Comparison of ENCODE assay signal across 8 cellular contexts in genomic region chr11:117232022-117232878, GRCh38. TPM values are rescaled to one million over a fixed set of nuclear protein-coding genes. Genes with fewer than 3 reads are reported as not detected.
A peak's percentile ranks its signal among the peaks of the same experiment; 100 is the strongest.
DNase-seq lines count a peak whose midpoint lies in the region; ATAC-seq and TF ChIP-seq lines count a peak whose summit lies in the region.

PCSK7 (minus strand) TSS chr11:117232073; CDS start chr11:117229844, 2,229 bp downstream.
RNF214 (plus strand) TSS chr11:117232671; CDS start chr11:117234273, 1,602 bp downstream.

- H3K4me1 ChIP-seq in endodermal cell (ENCODE audit: control insufficient read depth, insufficient read depth, low read length) (peaks cover 9% of the 10 kb centered on the region), mesodermal cell (ENCODE audit: control insufficient read depth, insufficient read depth, low read length, poor library complexity, severe bottlenecking) (peaks cover 6% of the 10 kb centered on the region)

- H3K9ac ChIP-seq in endodermal cell (ENCODE audit: extremely low read depth, low read length, poor library complexity, severe bottlenecking): peak within 1 kb of the TSS; percentile 74

- H3K27ac ChIP-seq in endodermal cell (ENCODE audit: low read depth, low read length): peak within 1 kb of the TSS; percentile 5
- H3K27ac ChIP-seq in mesodermal cell (ENCODE audit: low read depth, low read length, severe bottlenecking): peak within 1 kb of the TSS; percentile 57

- H3K9me3 Mint-ChIP-seq in CD14-positive monocyte (no peaks in the 10 kb centered on the region), endodermal cell (no peaks in the 10 kb centered on the region)
- H3K9me3 Mint-ChIP-seq in activated CD8-positive, alpha-beta memory T cell treated with anti-CD3 and anti-CD28 coated beads, Interleukin-2, amount 10 ng/mL, durations not matched to agents 7 days and 5 days (ENCODE audit: low read depth): no peaks in the 10 kb centered on the region

- 0% methylated on average over 6 to 74 of the region's 104 CpGs for WGBS in endodermal cell (ENCODE audit: insufficient coverage in 1 of 2, insufficient read length in 1 of 2), 2 experiments
- 0% methylated on average over 35 to 73 of the region's 104 CpGs for WGBS in mesodermal cell (ENCODE audit: insufficient coverage in 2 of 2), 2 experiments

- H3K4me3 ChIP-seq in endodermal cell (ENCODE audit: low read length) (peak within 1 kb of the TSS; percentile 96), mesodermal cell (ENCODE audit: extremely low read depth, insufficient read depth, low read length, poor library complexity, severe bottlenecking) (peak within 1 kb of the TSS; percentile 98)

- TF ChIP-seq CTCF in CD14-positive monocyte (IDR thresholded peaks at IDR 0.05) (peak; percentile 99), endodermal cell (conservative IDR thresholded peaks at IDR 0.05) (peak; percentile 97)

- H3K4me1 Mint-ChIP-seq in CD14-positive monocyte (peaks cover 34% of the 10 kb centered on the region), endodermal cell (peaks cover 31% of the 10 kb centered on the region)
- peaks cover 43% of the 10 kb centered on the region for H3K4me1 Mint-ChIP-seq in activated CD8-positive, alpha-beta memory T cell treated with anti-CD3 and anti-CD28 coated beads, Interleukin-2, amount 10 ng/mL, durations not matched to agents 7 days and 5 days

- CTCF ChIA-PET in activated CD8-positive, alpha-beta memory T cell treated with anti-CD3 and anti-CD28 coated beads, Interleukin-2, amount 10 ng/mL, durations not matched to agents 7 days and 5 days (lab: Charles Lee): interaction anchor here (0.7 to 7.6 kb wide), 15 partner anchors 11 to 585 kb away, joined by 3 to 108 read pairs (median 4); partner anchors contain the start of genes CEP164, PAFAH1B2, SIDT2 and ZPR1

- peak within 1 kb of the TSS; percentile 98 to 100 for H3K4me3 Mint-ChIP-seq in CD14-positive monocyte
- peak within 1 kb of the TSS; percentile 92 for H3K4me3 Mint-ChIP-seq in activated CD8-positive, alpha-beta memory T cell treated with anti-CD3 and anti-CD28 coated beads, Interleukin-2, amount 10 ng/mL, durations not matched to agents 7 days and 5 days
- peak within 1 kb of the TSS; percentile 85 for H3K4me3 Mint-ChIP-seq in endodermal cell

- peaks cover 0 to 2% (median 0%) of the 10 kb centered on the region in 3 donors for H3K27me3 Mint-ChIP-seq in CD14-positive monocyte (ENCODE audit: low read depth in 3 of 3)
- H3K27me3 Mint-ChIP-seq in activated CD8-positive, alpha-beta memory T cell treated with anti-CD3 and anti-CD28 coated beads, Interleukin-2, amount 10 ng/mL, durations not matched to agents 7 days and 5 days: no peaks in the 10 kb centered on the region
- no peaks in the 10 kb centered on the region for H3K27me3 Mint-ChIP-seq in endodermal cell (ENCODE audit: insufficient read depth)

- H3K36me3 Mint-ChIP-seq in CD14-positive monocyte (peaks cover 34 to 43% of the 10 kb centered on the region in 2 donors), endodermal cell (ENCODE audit: low read depth) (peaks cover 23% of the 10 kb centered on the region)
- peaks cover 16% of the 10 kb centered on the region for H3K36me3 Mint-ChIP-seq in activated CD8-positive, alpha-beta memory T cell treated with anti-CD3 and anti-CD28 coated beads, Interleukin-2, amount 10 ng/mL, durations not matched to agents 7 days and 5 days

- H3K27me3 ChIP-seq in endodermal cell (ENCODE audit: control insufficient read depth, insufficient read depth, low read length, poor library complexity, severe bottlenecking): no peaks in the 10 kb centered on the region

- H3K36me3 ChIP-seq in endodermal cell (ENCODE audit: control insufficient read depth, insufficient read depth, low read length) (peaks cover 43% of the 10 kb centered on the region), mesodermal cell (ENCODE audit: control insufficient read depth, insufficient read depth, low read length) (peaks cover 51% of the 10 kb centered on the region)

- DNase-seq in CD14-positive monocyte (ENCODE audit: low spot score): no peak
- DNase-seq in GM19240 (ENCODE audit: insufficient read length, low spot score): peak; percentile 92
- peak; percentile 64 to 81 for DNase-seq in NOMO-1 (lab: John Stamatoyannopoulos, UW; ENCODE audit: unreplicated experiment in 2 of 2)
- DNase-seq in activated CD8-positive, alpha-beta memory T cell treated with anti-CD3 and anti-CD28 coated beads, Interleukin-2, amount 10 ng/mL, durations not matched to agents 7 days and 5 days: peak; percentile 82
- peak; percentile 91 for DNase-seq in endodermal cell
- DNase-seq in stimulated activated CD8-positive, alpha-beta memory T cell treated with anti-CD3 and anti-CD28 coated beads, Interleukin-15, amount 100 ng/mL, for 4 hours (ENCODE audit: low read depth in 2 of 2): peak; percentile 39 to 64

- H3K27ac Mint-ChIP-seq in CD14-positive monocyte: peak within 1 kb of the TSS; percentile 93 to 99 (median 98)
- peak within 1 kb of the TSS; percentile 99 for H3K27ac Mint-ChIP-seq in activated CD8-positive, alpha-beta memory T cell treated with anti-CD3 and anti-CD28 coated beads, Interleukin-2, amount 10 ng/mL, durations not matched to agents 7 days and 5 days
- peak within 1 kb of the TSS; percentile 95 for H3K27ac Mint-ChIP-seq in endodermal cell

- H3K9me3 ChIP-seq in endodermal cell (ENCODE audit: control insufficient read depth, low read length): no peaks in the 10 kb centered on the region
- H3K9me3 ChIP-seq in mesodermal cell (ENCODE audit: control insufficient read depth, low read length): no peaks in the 10 kb centered on the region

- intact Hi-C loops in CD14-positive monocyte (cut with micrococcal nuclease): loop anchor here (5.0 kb wide), 2 partner anchors 445 to 460 kb away; partner anchors contain the start of genes BUD13 (in 1 of the 2) and ZPR1 (in 1 of the 2)

- peak; percentile 66 for ATAC-seq in HG03460 (IDR thresholded peaks at IDR 0.05; ENCODE audit: unreplicated experiment)
- peak; percentile 76 for ATAC-seq in activated CD8-positive, alpha-beta memory T cell treated with anti-CD3 and anti-CD28 coated beads, Interleukin-2, amount 10 ng/mL, durations not matched to agents 7 days and 5 days

RNA-seq across cellular contexts. Expression of gene PCSK7, which starts in this region (rescaled TPM):
- polyA plus RNA-seq in CD14-positive monocyte: 1 to 10 TPM; 6.1 to 9.5 TPM
- total RNA-seq in activated CD8-positive, alpha-beta memory T cell treated with anti-CD3 and anti-CD28 coated beads, Interleukin-2, amount 10 ng/mL, durations not matched to agents 7 days and 5 days: 100 to 1,000 TPM; 121 to 140 TPM
- 10 to 100 TPM; 56.5 to 58.6 TPM for total RNA-seq in endodermal cell
- polyA plus RNA-seq in endodermal cell (2013, experiment 1 of 2): 27.4 TPM
- 21.1 TPM for polyA plus RNA-seq in endodermal cell (2013, experiment 2 of 2)
- 24.7 TPM for polyA plus RNA-seq in mesodermal cell (2013, experiment 1 of 2)
- polyA plus RNA-seq in mesodermal cell (2013, experiment 2 of 2): 23.8 TPM

RNA-seq across cellular contexts. Expression of gene RNF214, which starts in this region (rescaled TPM):
- 1 to 10 TPM; 6.4 to 7.8 TPM for polyA plus RNA-seq in CD14-positive monocyte
- 10 to 100 TPM; 18.5 to 20.5 TPM for total RNA-seq in activated CD8-positive, alpha-beta memory T cell treated with anti-CD3 and anti-CD28 coated beads, Interleukin-2, amount 10 ng/mL, durations not matched to agents 7 days and 5 days
- 10 to 100 TPM; 46.4 to 51.1 TPM for total RNA-seq in endodermal cell
- 35.7 TPM for polyA plus RNA-seq in endodermal cell (2013, experiment 1 of 2)
- 37.2 TPM for polyA plus RNA-seq in endodermal cell (2013, experiment 2 of 2)
- polyA plus RNA-seq in mesodermal cell (2013, experiment 1 of 2): 34.0 TPM
- polyA plus RNA-seq in mesodermal cell (2013, experiment 2 of 2): 31.0 TPM
